In genomic region chr20:17671565-17671964, GRCh38 we compare ENCODE assay signal across 26 cellular contexts. TPM values are rescaled to one million over a fixed set of nuclear protein-coding genes. Genes with fewer than 3 reads are reported as not detected.
DNase-seq lines count a peak whose midpoint lies in the region; ATAC-seq and TF ChIP-seq lines count a peak whose summit lies in the region.
"Had no signal": no experiment of that assay in that cellular context is flagged by ENCODE, and none has a peak within 500 bp of the region (broad histone marks: within the 10 kb centered on the region; RNA-seq: fewer than 3 reads in every experiment).

No MANE protein-coding gene starts in this region.

- ATAC-seq in RWPE2 (ENCODE audit: low read depth) (no peak), left colon (peak; percentile 9), HG03571 (IDR thresholded peaks at IDR 0.05; ENCODE audit: unreplicated experiment) (no peak), HG03039 (IDR thresholded peaks at IDR 0.05; ENCODE audit: unreplicated experiment) (no peak), GM18498 (IDR thresholded peaks at IDR 0.05; ENCODE audit: unreplicated experiment) (no peak)
- no peak for ATAC-seq in stimulated activated effector memory CD8-positive, alpha-beta T cell treated with anti-CD3 and anti-CD28 coated beads, Interleukin-12 subunit alpha, Interleukin-12 subunit beta, amount 100 ng/mL, for 72 hours

- H3K4me1 Mint-ChIP-seq in CD14-positive monocyte = peaks cover 61% of the 10 kb centered on the region
- peaks cover 28% of the 10 kb centered on the region for H3K4me1 Mint-ChIP-seq in stimulated activated effector memory CD8-positive, alpha-beta T cell treated with anti-CD3 and anti-CD28 coated beads, Interleukin-12 subunit alpha, Interleukin-12 subunit beta, amount 100 ng/mL, for 72 hours

- no peak overlapping the region for H3K4me3 ChIP-seq in RWPE2 (ENCODE audit: severe bottlenecking)
- H3K4me3 ChIP-seq: BLaER1, GM23248, Peyer's patch had no signal

- no peaks in the 10 kb centered on the region for H3K9me3 Mint-ChIP-seq in CD14-positive monocyte
- H3K9me3 Mint-ChIP-seq in stimulated activated effector memory CD8-positive, alpha-beta T cell treated with anti-CD3 and anti-CD28 coated beads, Interleukin-12 subunit alpha, Interleukin-12 subunit beta, amount 100 ng/mL, for 72 hours = no peaks in the 10 kb centered on the region
- H3K9me3 Mint-ChIP-seq: CD8-positive, alpha-beta memory T cell; H9 had no signal

- H3K36me3 ChIP-seq in RWPE2 (ENCODE audit: low read depth) = peaks cover 65% of the 10 kb centered on the region

- no peaks in the 10 kb centered on the region for H3K9me3 ChIP-seq in RWPE2 (ENCODE audit: severe bottlenecking)
- H3K9me3 ChIP-seq: BLaER1, Peyer's patch, SK-N-SH had no signal

- H3K36me3 Mint-ChIP-seq in CD14-positive monocyte = peaks cover 23 to 54% of the 10 kb centered on the region in 2 donors
- peaks cover 10% of the 10 kb centered on the region for H3K36me3 Mint-ChIP-seq in stimulated activated effector memory CD8-positive, alpha-beta T cell treated with anti-CD3 and anti-CD28 coated beads, Interleukin-12 subunit alpha, Interleukin-12 subunit beta, amount 100 ng/mL, for 72 hours

- no peaks in the 10 kb centered on the region for H3K27me3 ChIP-seq in RWPE2 (ENCODE audit: insufficient read depth, poor library complexity, severe bottlenecking)
- H3K27me3 ChIP-seq: BLaER1, Peyer's patch had no signal

- no peak overlapping the region for H3K27ac ChIP-seq in RWPE2 (ENCODE audit: poor library complexity, severe bottlenecking)
- H3K27ac ChIP-seq: BLaER1, GM23248, Peyer's patch had no signal

- no peaks in the 10 kb centered on the region for H3K27me3 Mint-ChIP-seq in CD14-positive monocyte (ENCODE audit: low read depth in 3 of 3)
- H3K27me3 Mint-ChIP-seq: CD8-positive, alpha-beta memory T cell had no signal

- H3K4me1 ChIP-seq in RWPE2 (ENCODE audit: insufficient read depth, poor library complexity, severe bottlenecking) = no peaks in the 10 kb centered on the region

- no peak for TF ChIP-seq CTCF in CD14-positive monocyte (IDR thresholded peaks at IDR 0.05)
- TF ChIP-seq CTCF in RWPE2 (IDR thresholded peaks at IDR 0.05; ENCODE audit: poor library complexity, severe bottlenecking) = no peak

- DNase-seq in CD14-positive monocyte (ENCODE audit: low spot score) = no peak
- DNase-seq in RWPE2 (ENCODE audit: low spot score) = peak; percentile 26
- DNase-seq in left colon = no peak
- no peak for DNase-seq in stimulated activated effector memory CD8-positive, alpha-beta T cell treated with anti-CD3 and anti-CD28 coated beads, Interleukin-12 subunit alpha, Interleukin-12 subunit beta, amount 100 ng/mL, for 72 hours (ENCODE audit: low spot score in 2 of 2)
- DNase-seq in OCI-M2 (lab: John Stamatoyannopoulos, UW; ENCODE audit: unreplicated experiment) = no peak
- DNase-seq: CD8-positive, alpha-beta memory T cell; DMS 273 treated with DMSO at 0.1 percent for 48 hours; DMS79 treated with DMSO at 0.1 percent for 48 hours; GM23248; H9; NCI-H1092; NCI-H1417 treated with DMSO at 0.1 percent for 48 hours; NCI-H1694 treated with DMSO at 0.1 percent for 48 hours; NCI-H2081; NCI-H226; NCI-H510A; NCI-H69; Peyer's patch; SIG-M5; SK-N-SH; SW 1271 had no signal

- no peak overlapping the region for H3K4me3 Mint-ChIP-seq in CD14-positive monocyte
- H3K4me3 Mint-ChIP-seq in stimulated activated effector memory CD8-positive, alpha-beta T cell treated with anti-CD3 and anti-CD28 coated beads, Interleukin-12 subunit alpha, Interleukin-12 subunit beta, amount 100 ng/mL, for 72 hours = no peak overlapping the region
- H3K4me3 Mint-ChIP-seq: CD8-positive, alpha-beta memory T cell; H9 had no signal

- H3K27ac Mint-ChIP-seq in CD14-positive monocyte = peak overlapping the region; percentile 80 to 92 (median 88)
- H3K27ac Mint-ChIP-seq in stimulated activated effector memory CD8-positive, alpha-beta T cell treated with anti-CD3 and anti-CD28 coated beads, Interleukin-12 subunit alpha, Interleukin-12 subunit beta, amount 100 ng/mL, for 72 hours = peak overlapping the region; percentile 9

- intact Hi-C loops in CD14-positive monocyte (cut with micrococcal nuclease) = no loop called here
- intact Hi-C loops in left colon (cut with DNase I, micrococcal nuclease) = no loop called here

RNA-seq across cellular contexts. Expression of gene RRBP1, which starts 10.5 kb away (rescaled TPM):
- 1 to 10 TPM; 4.7 to 7.5 TPM for polyA plus RNA-seq in CD14-positive monocyte
- 100 to 1,000 TPM; 357 to 460 TPM for total RNA-seq in left colon

RNA-seq across cellular contexts. Expression of gene BANF2, which starts 28.2 kb away (rescaled TPM):
- polyA plus RNA-seq in CD14-positive monocyte = not detected
- not detected for total RNA-seq in left colon
- total RNA-seq: CD8-positive, alpha-beta memory T cell; GM23248; H9; Peyer's patch had no signal
- polyA plus RNA-seq: AG04450; CD8-positive, alpha-beta memory T cell; GM23248; SK-N-SH had no signal
